In genomic region chr21:35563885-35564451, GRCh38 we compare ENCODE assay signal across 12 cellular contexts.
A peak's percentile ranks its signal among the peaks of the same experiment; 100 is the strongest.
DNase-seq lines count a peak whose midpoint lies in the region; ATAC-seq, FAIRE-seq and TF ChIP-seq lines count a peak whose summit lies in the region.
"Had no signal": no experiment of that assay in that cellular context is flagged by ENCODE, and none has a peak within 500 bp of the region (broad histone marks: within the 10 kb centered on the region; RNA-seq: fewer than 3 reads in every experiment).

No MANE protein-coding gene starts in this region.

- no peaks in the 10 kb centered on the region for H3K36me3 ChIP-seq in kidney (ENCODE audit: control insufficient read depth in 1 of 2, insufficient read depth in 2 of 2, low read length in 2 of 2)

- no peak overlapping the region for H3K9ac ChIP-seq in kidney (ENCODE audit: low read length in 2 of 2)

- ATAC-seq in HG03095 (IDR thresholded peaks at IDR 0.05; ENCODE audit: unreplicated experiment) = no peak
- ATAC-seq: A549 had no signal

- no peaks in the 10 kb centered on the region for H3K9me3 ChIP-seq in kidney (ENCODE audit: control insufficient read depth in 1 of 2, low read length in 2 of 2)
- H3K9me3 ChIP-seq: A549 had no signal

- DNase-seq in NCI-H748 (lab: John Stamatoyannopoulos, UW; ENCODE audit: unreplicated experiment) = peak; percentile 60
- no peak for DNase-seq in NCI-H748 treated with DMSO at 0.1 percent for 48 hours (lab: John Stamatoyannopoulos, UW)
- DNase-seq in amniotic stem cell (lab: John Stamatoyannopoulos, UW) = peak; percentile 63
- DNase-seq in kidney = peak; percentile 90
- peak; percentile 4 for DNase-seq in urothelium cell line (ENCODE audit: low spot score)
- DNase-seq in RKO (ENCODE audit: low spot score) = no peak
- no peak for DNase-seq in putamen (ENCODE audit: low spot score)
- DNase-seq: erythroblast; NCI-H1694 treated with DMSO at 0.1 percent for 48 hours; stimulated activated CD4-positive, alpha-beta T cell treated with anti-CD3 and anti-CD28 coated beads, Interleukin-15, amount 100 ng/mL, for 24 hours had no signal

- no peak overlapping the region for H3K4me3 ChIP-seq in kidney (ENCODE audit: low read length in 2 of 2)
- H3K4me3 ChIP-seq: A549 had no signal

- no peak for TF ChIP-seq CTCF in kidney (IDR thresholded peaks at IDR 0.05; ENCODE audit: borderline replicate concordance, extremely low read depth, insufficient read depth)

- no peak for FAIRE-seq in kidney (lab: Jason Lieb, UNC)
- FAIRE-seq in urothelium cell line (lab: Jason Lieb, UNC) = no peak
- FAIRE-seq: A549 had no signal

- H3K27ac ChIP-seq in kidney (ENCODE audit: low read depth in 2 of 2, low read length in 2 of 2) = peak overlapping the region in 1 of 2 donors; percentile 67
- H3K27ac ChIP-seq: A549 had no signal

- H3K4me1 ChIP-seq in kidney (ENCODE audit: control insufficient read depth in 1 of 2, insufficient read depth in 1 of 2, low read depth in 1 of 2, low read length in 2 of 2) = peaks cover 0 to 3% of the 10 kb centered on the region in 2 donors
- H3K4me1 ChIP-seq: A549 had no signal

- intact Hi-C loops in kidney (cut with DNase I) = no loop called here

Comparison
In these comparisons a context has a peak if more than half of its experiments do, and no peak if none do; other contexts are left out.
1. DNase-seq: peak in NCI-H748 (single experiment), amniotic stem cell (single experiment), kidney (single experiment) and urothelium cell line (single experiment); none in NCI-H748 treated with DMSO at 0.1 percent for 48 hours (single experiment), RKO (single experiment) and putamen (single experiment).